In the genomic region with DNA sequence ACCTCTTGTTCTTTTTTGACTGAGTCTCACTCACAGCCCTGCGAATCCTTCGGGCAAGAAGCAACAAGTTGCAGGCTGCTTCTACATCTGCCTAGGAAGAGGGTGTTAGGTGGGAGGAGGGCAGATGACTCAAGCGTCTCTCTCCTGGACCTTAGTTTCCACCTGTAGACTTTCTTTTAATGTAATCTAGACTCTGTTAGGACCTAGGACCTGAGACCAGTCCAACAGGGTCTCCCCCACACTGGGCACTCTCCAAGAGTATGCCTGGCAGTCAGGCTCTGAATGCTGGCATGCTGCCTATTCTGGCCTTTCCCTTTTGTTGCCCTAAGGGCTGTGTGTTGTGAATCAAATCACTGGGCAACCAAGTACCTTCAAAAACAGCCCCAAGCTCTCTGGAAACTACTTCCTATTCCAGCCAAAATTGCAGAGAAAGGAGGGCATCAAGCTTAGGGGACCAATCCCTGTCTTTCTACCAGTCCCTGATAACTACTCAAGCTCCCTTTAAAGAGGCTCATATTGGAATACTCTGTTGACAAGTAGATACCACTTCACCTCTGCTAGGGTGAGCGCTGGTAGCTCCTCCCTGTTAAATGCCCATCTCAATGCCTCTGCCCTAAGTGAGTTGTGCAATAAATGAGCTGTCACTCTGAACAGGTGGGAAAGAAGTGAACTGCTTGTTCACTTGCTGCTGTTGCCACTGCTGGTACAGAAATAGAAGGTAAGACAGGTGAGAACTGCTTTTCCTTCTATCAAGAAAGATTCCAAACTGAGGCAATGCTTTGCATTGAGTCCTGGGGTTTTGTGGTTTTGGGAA, we compare ENCODE assay signal across 16 cellular contexts. TPM values are rescaled to one million over a fixed set of nuclear protein-coding genes. Genes with fewer than 3 reads are reported as not detected.
DNase-seq lines count a peak whose midpoint lies in the region; ATAC-seq, FAIRE-seq and TF ChIP-seq lines count a peak whose summit lies in the region.
"Had no signal": no experiment of that assay in that cellular context is flagged by ENCODE, and none has a peak within 500 bp of the region (broad histone marks: within the 10 kb centered on the region; RNA-seq: fewer than 3 reads in every experiment).

A gene with protein sequence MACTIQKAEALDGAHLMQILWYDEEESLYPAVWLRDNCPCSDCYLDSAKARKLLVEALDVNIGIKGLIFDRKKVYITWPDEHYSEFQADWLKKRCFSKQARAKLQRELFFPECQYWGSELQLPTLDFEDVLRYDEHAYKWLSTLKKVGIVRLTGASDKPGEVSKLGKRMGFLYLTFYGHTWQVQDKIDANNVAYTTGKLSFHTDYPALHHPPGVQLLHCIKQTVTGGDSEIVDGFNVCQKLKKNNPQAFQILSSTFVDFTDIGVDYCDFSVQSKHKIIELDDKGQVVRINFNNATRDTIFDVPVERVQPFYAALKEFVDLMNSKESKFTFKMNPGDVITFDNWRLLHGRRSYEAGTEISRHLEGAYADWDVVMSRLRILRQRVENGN (plus strand): TSS at position 514 of the 814 bp plus-strand sequence. CDS start 14,616 bp downstream, outside the sequence.

- FAIRE-seq in pancreas (lab: Jason Lieb, UNC) (no peak), HTR-8/SVneo (lab: Jason Lieb, UNC) (no peak)
- FAIRE-seq: GM18507, TTC549 had no signal

- peaks cover 13% of the 10 kb centered on the region for H3K36me3 Mint-ChIP-seq in glutamatergic neuron (ENCODE audit: unreplicated experiment)
- H3K36me3 Mint-ChIP-seq: CD4-positive, CD25-positive, alpha-beta regulatory T cell had no signal

- peaks cover 5% of the 10 kb centered on the region for H3K9me3 Mint-ChIP-seq in glutamatergic neuron (ENCODE audit: unreplicated experiment)

- H3K4me1 ChIP-seq in pancreas, result no peaks in the 10 kb centered on the region

- H3K4me3 ChIP-seq in epithelial cell of proximal tubule (ENCODE audit: low read depth, low read length) (peak within 1 kb of the TSS; percentile 30), pancreas (no peak within 1 kb of the TSS)
- H3K4me3 ChIP-seq: GM23248 had no signal

- H3K27ac Mint-ChIP-seq in glutamatergic neuron (ENCODE audit: unreplicated experiment), result no peak within 1 kb of the TSS
- H3K27ac Mint-ChIP-seq: CD4-positive, CD25-positive, alpha-beta regulatory T cell; progenitor cell of endocrine pancreas had no signal

- H3K4me3 Mint-ChIP-seq in glutamatergic neuron (ENCODE audit: unreplicated experiment), result no peak within 1 kb of the TSS
- H3K4me3 Mint-ChIP-seq: CD4-positive, CD25-positive, alpha-beta regulatory T cell had no signal

- H3K4me1 Mint-ChIP-seq in glutamatergic neuron (ENCODE audit: low read depth, unreplicated experiment), result no peaks in the 10 kb centered on the region

- no peaks in the 10 kb centered on the region for H3K36me3 ChIP-seq in pancreas

- ATAC-seq in pancreas (peak; percentile 38 to 76 (median 70)), HG03460 (IDR thresholded peaks at IDR 0.05; ENCODE audit: unreplicated experiment) (no peak)

- WGBS in pancreas, 2 donors, result 37 to 48% methylated on average over 4 of the region's 4 CpGs

- no peak for TF ChIP-seq CTCF in epithelial cell of proximal tubule (conservative IDR thresholded peaks at IDR 0.05; ENCODE audit: low read depth, low read length)
- no peak for TF ChIP-seq CTCF in pancreas (IDR thresholded peaks at IDR 0.05)
- TF ChIP-seq CTCF in glutamatergic neuron (IDR thresholded peaks at IDR 0.05; ENCODE audit: partially characterized antibody, unreplicated experiment), result no peak

- H3K27ac ChIP-seq in pancreas, result peak within 1 kb of the TSS in 2 of 4 donors; percentile 21 to 44
- H3K27ac ChIP-seq: GM23248 had no signal

- peak; percentile 30 for DNase-seq in DMS 273 treated with DMSO at 0.1 percent for 48 hours (lab: John Stamatoyannopoulos, UW)
- peak; percentile 87 for DNase-seq in NCI-H69 (lab: John Stamatoyannopoulos, UW)
- DNase-seq in epithelial cell of proximal tubule (ENCODE audit: low read depth), result peak; percentile 55
- peak in 3 of 6 donors; percentile 23 to 38 (median 27) for DNase-seq in pancreas
- DNase-seq in HTR-8/SVneo (ENCODE audit: insufficient read length, low spot score), result no peak
- DNase-seq in NCI-H82 treated with DMSO at 0.1 percent for 48 hours (lab: John Stamatoyannopoulos, UW; ENCODE audit: unreplicated experiment), result no peak
- DNase-seq in glutamatergic neuron, result no peak
- DNase-seq: CD4-positive, CD25-positive, alpha-beta regulatory T cell; effector memory CD4-positive, alpha-beta T cell; GM23248; NCI-H2081 treated with DMSO at 0.1 percent for 48 hours; stimulated activated CD8-positive, alpha-beta memory T cell treated with anti-CD3 and anti-CD28 coated beads, Interleukin-4, amount 100 ng/mL, for 48 hours had no signal

- intact Hi-C loops in pancreas (cut with DNase I), result no loop called here

- H3K27me3 ChIP-seq in pancreas, result no peaks in the 10 kb centered on the region

- H3K9me3 ChIP-seq in pancreas, result no peaks in the 10 kb centered on the region

- peaks cover 1% of the 10 kb centered on the region for H3K27me3 Mint-ChIP-seq in glutamatergic neuron (ENCODE audit: unreplicated experiment)
- H3K27me3 Mint-ChIP-seq: CD4-positive, CD25-positive, alpha-beta regulatory T cell; progenitor cell of endocrine pancreas had no signal

RNA-seq across cellular contexts. Expression of the gene that starts here (rescaled TPM):
- total RNA-seq in epithelial cell of proximal tubule (not detected in 2 replicates), pancreas (1 to 10 TPM in 2 of 6 donors, under 1 TPM in 4; 0.14 to 2.2 (median 0.52) TPM), glutamatergic neuron (ENCODE audit: unreplicated experiment) (not detected)
- polyA plus RNA-seq in pancreas, result under 1 TPM; 0.23 to 0.40 TPM
- total RNA-seq: CD4-positive, CD25-positive, alpha-beta regulatory T cell; GM23248; progenitor cell of endocrine pancreas had no signal
- polyA plus RNA-seq: CD4-positive, CD25-positive, alpha-beta regulatory T cell had no signal

Comparison
In these comparisons a context has a peak if more than half of its experiments do, and no peak if none do; other contexts are left out.
1. Peak in DNase-seq and H3K4me3 ChIP-seq in epithelial cell of proximal tubule; RNA of the gene not detected or under 1 TPM.
2. DNase-seq: peak in DMS 273 treated with DMSO at 0.1 percent for 48 hours (single experiment) and NCI-H69 (single experiment); none in HTR-8/SVneo (single experiment), NCI-H82 treated with DMSO at 0.1 percent for 48 hours (single experiment) and glutamatergic neuron (single experiment).